ENCODE assay signal across 8 cellular contexts in the genomic region with DNA sequence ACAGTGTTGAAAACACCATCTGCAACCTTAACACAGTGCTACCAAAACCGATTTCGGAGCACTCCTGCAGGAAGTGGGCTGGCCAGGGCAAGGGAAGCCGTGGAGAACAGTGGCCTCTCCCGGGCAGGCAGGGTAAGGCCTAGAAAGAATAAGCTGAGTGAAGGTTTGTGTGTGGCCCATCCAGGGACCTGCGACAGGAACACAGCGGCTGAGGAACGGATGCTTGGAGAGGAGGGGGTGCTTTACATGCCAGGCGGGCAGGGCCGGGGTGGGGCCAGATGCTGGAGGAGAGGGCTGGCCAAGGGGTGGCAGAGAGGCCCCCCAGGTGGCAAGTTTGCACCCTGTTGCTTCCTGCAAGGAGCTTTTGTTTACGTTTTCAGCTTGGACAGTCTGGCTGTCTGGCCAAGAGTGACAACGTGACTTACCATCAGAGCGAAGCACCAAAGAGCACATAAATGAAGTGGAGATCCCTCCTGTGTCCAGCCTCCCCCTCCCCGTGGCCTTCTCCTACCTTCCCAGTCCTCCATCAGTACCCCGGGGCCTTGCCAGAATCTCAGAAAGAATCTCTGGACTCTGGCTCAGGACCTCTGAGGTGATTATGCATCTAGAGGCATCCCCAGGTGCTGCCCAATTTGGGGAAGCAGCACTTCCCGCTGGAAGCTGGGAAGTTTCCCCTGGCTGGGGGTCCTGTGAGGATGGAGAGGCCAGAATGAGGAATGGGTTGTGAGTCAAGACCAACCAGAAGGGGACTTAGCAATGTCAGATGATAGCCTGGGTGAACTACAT.
DNase-seq lines count a peak whose midpoint lies in the region; ATAC-seq, FAIRE-seq and TF ChIP-seq lines count a peak whose summit lies in the region.

No MANE protein-coding gene starts in this region.

- no peaks in the 10 kb centered on the region for H3K27me3 Mint-ChIP-seq in activated CD4-positive, alpha-beta memory T cell treated with anti-CD3 and anti-CD28 coated beads for 36 hours
- H3K27me3 Mint-ChIP-seq in memory B cell = peaks cover 7% of the 10 kb centered on the region

- peak; percentile 84 to 89 for DNase-seq in A549 (ENCODE audit: low read depth in 1 of 2, low spot score in 1 of 2)
- no peak for DNase-seq in GM18507 (ENCODE audit: extremely low spot score, insufficient read length, low read depth)
- DNase-seq in NCI-H526 treated with DMSO at 0.1 percent for 48 hours (lab: John Stamatoyannopoulos, UW) = peak; percentile 55
- DNase-seq in activated CD4-positive, alpha-beta memory T cell treated with anti-CD3 and anti-CD28 coated beads for 36 hours = peak; percentile 84
- peak; percentile 41 for DNase-seq in effector CD8-positive, alpha-beta T cell (lab: John Stamatoyannopoulos, UW)
- peak; percentile 31 to 36 for DNase-seq in memory B cell (ENCODE audit: low spot score in 2 of 2)
- peak; percentile 36 for DNase-seq in stimulated activated CD8-positive, alpha-beta memory T cell treated with anti-CD3 and anti-CD28 coated beads, Interleukin-12 subunit alpha, Interleukin-12 subunit beta, amount 100 ng/mL, for 1 hour (ENCODE audit: low read depth)

- peak; percentile 88 for TF ChIP-seq CTCF in A549 (IDR thresholded peaks at IDR 0.05)

- peak overlapping the region; percentile 95 to 97 for H3K27ac ChIP-seq in A549

- H3K4me2 ChIP-seq in A549 = peak overlapping the region; percentile 99

- no peaks in the 10 kb centered on the region for H3K9me3 Mint-ChIP-seq in activated CD4-positive, alpha-beta memory T cell treated with anti-CD3 and anti-CD28 coated beads for 36 hours
- no peaks in the 10 kb centered on the region for H3K9me3 Mint-ChIP-seq in memory B cell

- peak; percentile 65 to 76 for ATAC-seq in A549
- peak; percentile 41 for ATAC-seq in HG03342 (IDR thresholded peaks at IDR 0.05; ENCODE audit: unreplicated experiment)
- peak; percentile 51 for ATAC-seq in memory B cell (ENCODE audit: low read depth)

- FAIRE-seq in A549 (lab: Jason Lieb, UNC) (no peak), GM18507 (lab: Jason Lieb, UNC) (peak; percentile 62)

- peak; percentile 98 for TF ChIP-seq RAD21 in A549 (conservative IDR thresholded peaks at IDR 0.05 in 1 of 2, IDR thresholded peaks at IDR 0.05 in 1 of 2)

- H3K4me3 ChIP-seq in A549 = peak overlapping the region; percentile 47

- peak overlapping the region; percentile 86 for H3K4me3 Mint-ChIP-seq in activated CD4-positive, alpha-beta memory T cell treated with anti-CD3 and anti-CD28 coated beads for 36 hours
- H3K4me3 Mint-ChIP-seq in memory B cell = peak overlapping the region; percentile 95

- CTCF ChIA-PET in A549 (lab: Yijun Ruan, JAX) = interaction anchor here (0.5 to 3.3 kb wide), 44 partner anchors 8 to 228 kb away, joined by 3 to 25 read pairs (median 4); a partner anchor contains a TSS
- CTCF ChIA-PET in activated CD4-positive, alpha-beta memory T cell treated with anti-CD3 and anti-CD28 coated beads for 36 hours (lab: Charles Lee) = interaction anchor here (0.7 to 2.4 kb wide), 16 partner anchors 12 to 409 kb away, joined by 3 to 10 read pairs (median 4); no protein-coding TSS in a partner anchor

- TF ChIP-seq POLR2A in A549 (IDR thresholded peaks at IDR 0.05; ENCODE audit: low read length) = no peak

- H3K27ac Mint-ChIP-seq in activated CD4-positive, alpha-beta memory T cell treated with anti-CD3 and anti-CD28 coated beads for 36 hours = peak overlapping the region; percentile 96
- H3K27ac Mint-ChIP-seq in memory B cell = peak overlapping the region; percentile 97

- no peaks in the 10 kb centered on the region for H3K36me3 Mint-ChIP-seq in activated CD4-positive, alpha-beta memory T cell treated with anti-CD3 and anti-CD28 coated beads for 36 hours
- no peaks in the 10 kb centered on the region for H3K36me3 Mint-ChIP-seq in memory B cell

- peaks cover 86% of the 10 kb centered on the region for H3K4me1 ChIP-seq in A549

- POLR2A ChIA-PET in A549 (lab: Yijun Ruan, JAX) = interaction anchor here (0.8 to 1.3 kb wide), 5 partner anchors 99 to 226 kb away, joined by 3 to 4 read pairs (median 3); no protein-coding TSS in a partner anchor
- POLR2A ChIA-PET in activated CD4-positive, alpha-beta memory T cell treated with anti-CD3 and anti-CD28 coated beads for 36 hours (lab: Charles Lee) = interaction anchor here (0.5 kb wide), 1 partner anchor 332 kb away, joined by 3 read pairs; no protein-coding TSS in a partner anchor

- intact Hi-C loops in activated CD4-positive, alpha-beta memory T cell treated with anti-CD3 and anti-CD28 coated beads for 36 hours (cut with micrococcal nuclease) = no loop called here

- peak; percentile 25 to 27; a peak in 2 of 5 replicates for TF ChIP-seq EP300 in A549 (IDR thresholded peaks at IDR 0.05)

- H3K9me3 ChIP-seq in A549 = no peaks in the 10 kb centered on the region

- H3K4me1 Mint-ChIP-seq in activated CD4-positive, alpha-beta memory T cell treated with anti-CD3 and anti-CD28 coated beads for 36 hours (ENCODE audit: low read depth) = peaks cover 39% of the 10 kb centered on the region
- H3K4me1 Mint-ChIP-seq in memory B cell = peaks cover 29% of the 10 kb centered on the region

- 9% methylated on average over 15 of the region's 15 CpGs for WGBS in A549 (ENCODE audit: missing lambda C conversion rate)

TF ChIP-seq in A549, 52 proteins besides CTCF, POLR2A, EP300 and RAD21 (continues in another document):
- TF ChIP-seq, protein P1, sequence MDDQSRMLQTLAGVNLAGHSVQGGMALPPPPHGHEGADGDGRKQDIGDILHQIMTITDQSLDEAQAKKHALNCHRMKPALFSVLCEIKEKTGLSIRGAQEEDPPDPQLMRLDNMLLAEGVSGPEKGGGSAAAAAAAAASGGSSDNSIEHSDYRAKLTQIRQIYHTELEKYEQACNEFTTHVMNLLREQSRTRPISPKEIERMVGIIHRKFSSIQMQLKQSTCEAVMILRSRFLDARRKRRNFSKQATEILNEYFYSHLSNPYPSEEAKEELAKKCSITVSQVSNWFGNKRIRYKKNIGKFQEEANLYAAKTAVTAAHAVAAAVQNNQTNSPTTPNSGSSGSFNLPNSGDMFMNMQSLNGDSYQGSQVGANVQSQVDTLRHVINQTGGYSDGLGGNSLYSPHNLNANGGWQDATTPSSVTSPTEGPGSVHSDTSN (IDR thresholded peaks at IDR 0.05) = no peak
- TF ChIP-seq HOXB5 (CRISPR knock-in tag; IDR thresholded peaks at IDR 0.05) (peak; percentile 35; the same call in 1 of the 2 replicates), TP53 (CRISPR knock-in tag; IDR thresholded peaks at IDR 0.05) (no peak), EHMT2 (IDR thresholded peaks at IDR 0.05; ENCODE audit: low read depth) (no peak), HDAC2 (IDR thresholded peaks at IDR 0.05) (no peak), ZC3H11A (IDR thresholded peaks at IDR 0.05) (no peak; the same call in 1 of the 2 replicates), HOXA7 (CRISPR knock-in tag; IDR thresholded peaks at IDR 0.05) (no peak), NR3C1 (IDR thresholded peaks at IDR 0.05) (no peak), RFX5 (IDR thresholded peaks at IDR 0.05) (no peak), FOSL2 (IDR thresholded peaks at IDR 0.05) (no peak), FOSL2 (CRISPR knock-in tag; IDR thresholded peaks at IDR 0.05) (no peak), NFE2L2 (conservative IDR thresholded peaks at IDR 0.05; ENCODE audit: low read length) (no peak), RNF2 (IDR thresholded peaks at IDR 0.05; ENCODE audit: borderline replicate concordance, low read depth) (no peak), FOSB (CRISPR knock-in tag; IDR thresholded peaks at IDR 0.05) (no peak), CBX2 (IDR thresholded peaks at IDR 0.05; ENCODE audit: borderline replicate concordance, low read depth) (no peak), GATA3 (IDR thresholded peaks at IDR 0.05; ENCODE audit: borderline replicate concordance) (no peak), CHD4 (IDR thresholded peaks at IDR 0.05; ENCODE audit: borderline replicate concordance) (no peak), ZNF302 (CRISPR knock-in tag; IDR thresholded peaks at IDR 0.05) (no peak), HEYL (CRISPR knock-in tag; IDR thresholded peaks at IDR 0.05) (no peak), KDM1A (IDR thresholded peaks at IDR 0.05; ENCODE audit: low read depth) (no peak)
- TF ChIP-seq, protein P2, sequence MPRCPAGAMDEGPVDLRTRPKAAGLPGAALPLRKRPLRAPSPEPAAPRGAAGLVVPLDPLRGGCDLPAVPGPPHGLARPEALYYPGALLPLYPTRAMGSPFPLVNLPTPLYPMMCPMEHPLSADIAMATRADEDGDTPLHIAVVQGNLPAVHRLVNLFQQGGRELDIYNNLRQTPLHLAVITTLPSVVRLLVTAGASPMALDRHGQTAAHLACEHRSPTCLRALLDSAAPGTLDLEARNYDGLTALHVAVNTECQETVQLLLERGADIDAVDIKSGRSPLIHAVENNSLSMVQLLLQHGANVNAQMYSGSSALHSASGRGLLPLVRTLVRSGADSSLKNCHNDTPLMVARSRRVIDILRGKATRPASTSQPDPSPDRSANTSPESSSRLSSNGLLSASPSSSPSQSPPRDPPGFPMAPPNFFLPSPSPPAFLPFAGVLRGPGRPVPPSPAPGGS (IDR thresholded peaks at IDR 0.05) = peak; percentile 41; the same call in 1 of the 3 replicates
- TF ChIP-seq, protein P3, sequence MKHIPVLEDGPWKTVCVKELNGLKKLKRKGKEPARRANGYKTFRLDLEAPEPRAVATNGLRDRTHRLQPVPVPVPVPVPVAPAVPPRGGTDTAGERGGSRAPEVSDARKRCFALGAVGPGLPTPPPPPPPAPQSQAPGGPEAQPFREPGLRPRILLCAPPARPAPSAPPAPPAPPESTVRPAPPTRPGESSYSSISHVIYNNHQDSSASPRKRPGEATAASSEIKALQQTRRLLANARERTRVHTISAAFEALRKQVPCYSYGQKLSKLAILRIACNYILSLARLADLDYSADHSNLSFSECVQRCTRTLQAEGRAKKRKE (CRISPR knock-in tag; IDR thresholded peaks at IDR 0.05; ENCODE audit: low read depth) = no peak
- TF ChIP-seq, protein P4, sequence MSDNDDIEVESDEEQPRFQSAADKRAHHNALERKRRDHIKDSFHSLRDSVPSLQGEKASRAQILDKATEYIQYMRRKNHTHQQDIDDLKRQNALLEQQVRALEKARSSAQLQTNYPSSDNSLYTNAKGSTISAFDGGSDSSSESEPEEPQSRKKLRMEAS (IDR thresholded peaks at IDR 0.05) = peak; percentile 55
- TF ChIP-seq, protein P5, sequence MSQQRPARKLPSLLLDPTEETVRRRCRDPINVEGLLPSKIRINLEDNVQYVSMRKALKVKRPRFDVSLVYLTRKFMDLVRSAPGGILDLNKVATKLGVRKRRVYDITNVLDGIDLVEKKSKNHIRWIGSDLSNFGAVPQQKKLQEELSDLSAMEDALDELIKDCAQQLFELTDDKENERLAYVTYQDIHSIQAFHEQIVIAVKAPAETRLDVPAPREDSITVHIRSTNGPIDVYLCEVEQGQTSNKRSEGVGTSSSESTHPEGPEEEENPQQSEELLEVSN (IDR thresholded peaks at IDR 0.05; ENCODE audit: borderline replicate concordance, low read depth) = no peak
